In genomic region chr22:46069518-46070214, GRCh38 we compare ENCODE assay signal across 8 cellular contexts.
DNase-seq lines count a peak whose midpoint lies in the region; ATAC-seq and TF ChIP-seq lines count a peak whose summit lies in the region.

No MANE protein-coding gene starts in this region.

- H3K27ac ChIP-seq in heart right ventricle, result peak overlapping the region; percentile 98 to 100 (median 100)

- POLR2A ChIA-PET in HEK293T (lab: Yijun Ruan, JAX), result interaction anchor here (1.0 to 1.4 kb wide), 6 partner anchors 11 to 57 kb away, joined by 3 to 7 read pairs (median 4); no protein-coding TSS in a partner anchor
- POLR2A ChIA-PET in activated naive CD8-positive, alpha-beta T cell treated with anti-CD3 and anti-CD28 coated beads, Interleukin-2, amount 10 ng/mL, durations not matched to agents 7 days and 5 days (lab: Charles Lee), result interaction anchor here (0.7 to 2.8 kb wide), 6 partner anchors 14 to 227 kb away, joined by 3 to 58 read pairs (median 8); partner anchors contain the start of gene GTSE1

- no peaks in the 10 kb centered on the region for H3K9me3 ChIP-seq in NT2/D1 (ENCODE audit: insufficient read depth, low read length)
- no peaks in the 10 kb centered on the region for H3K9me3 ChIP-seq in heart right ventricle

- H3K27me3 ChIP-seq in NT2/D1 (ENCODE audit: insufficient read depth, insufficient read length) (peaks cover 74% of the 10 kb centered on the region), heart right ventricle (no peaks in the 10 kb centered on the region)

- H3K36me3 ChIP-seq in NT2/D1 (ENCODE audit: insufficient read depth, insufficient read length, low read length) (no peaks in the 10 kb centered on the region), heart right ventricle (peaks cover 0 to 12% (median 0%) of the 10 kb centered on the region in 9 donors)

- no peak for ATAC-seq in activated naive CD8-positive, alpha-beta T cell treated with anti-CD3 and anti-CD28 coated beads, Interleukin-2, amount 10 ng/mL, durations not matched to agents 7 days and 5 days (ENCODE audit: low read depth)
- peak; percentile 5 to 74 (median 62) for ATAC-seq in heart right ventricle
- no peak for ATAC-seq in GM21381 (IDR thresholded peaks at IDR 0.05; ENCODE audit: unreplicated experiment)

- H3K9ac ChIP-seq in NT2/D1 (ENCODE audit: insufficient read length, low read depth), result peak overlapping the region; percentile 67

- peaks cover 20% of the 10 kb centered on the region for H3K4me1 Mint-ChIP-seq in activated naive CD8-positive, alpha-beta T cell treated with anti-CD3 and anti-CD28 coated beads, Interleukin-2, amount 10 ng/mL, durations not matched to agents 7 days and 5 days

- TF ChIP-seq CTCF in heart right ventricle (IDR thresholded peaks at IDR 0.05), result no peak

- H3K36me3 Mint-ChIP-seq in activated naive CD8-positive, alpha-beta T cell treated with anti-CD3 and anti-CD28 coated beads, Interleukin-2, amount 10 ng/mL, durations not matched to agents 7 days and 5 days, result no peaks in the 10 kb centered on the region

- H3K4me1 ChIP-seq in NT2/D1 (ENCODE audit: insufficient read depth, insufficient read length), result no peaks in the 10 kb centered on the region
- H3K4me1 ChIP-seq in heart right ventricle, result peaks cover 4 to 78% (median 54%) of the 10 kb centered on the region in 9 donors

- H3K4me3 Mint-ChIP-seq in activated naive CD8-positive, alpha-beta T cell treated with anti-CD3 and anti-CD28 coated beads, Interleukin-2, amount 10 ng/mL, durations not matched to agents 7 days and 5 days, result peak overlapping the region; percentile 84

- 3 to 4% methylated on average over 24 of the region's 24 CpGs for WGBS in heart right ventricle, 2 donors

- H3K27me3 Mint-ChIP-seq in activated naive CD8-positive, alpha-beta T cell treated with anti-CD3 and anti-CD28 coated beads, Interleukin-2, amount 10 ng/mL, durations not matched to agents 7 days and 5 days, result no peaks in the 10 kb centered on the region

- peak in 8 of 14 donors; percentile 79 to 89 (median 84) for DNase-seq in C1 segment of cervical spinal cord (lab: John Stamatoyannopoulos, UW)
- peak; percentile 22 for DNase-seq in HEK293T (ENCODE audit: extremely low spot score)
- no peak for DNase-seq in NT2/D1 (ENCODE audit: low read depth, low spot score)
- DNase-seq in activated naive CD8-positive, alpha-beta T cell treated with anti-CD3 and anti-CD28 coated beads, Interleukin-2, amount 10 ng/mL, durations not matched to agents 7 days and 5 days, result no peak
- DNase-seq in heart right ventricle, result peak in 1 of 2 donors; percentile 90
- DNase-seq in posterior vena cava (ENCODE audit: low spot score), result peak; percentile 95
- no peak for DNase-seq in GM19240 (ENCODE audit: insufficient read length, low spot score)

- H3K27ac Mint-ChIP-seq in activated naive CD8-positive, alpha-beta T cell treated with anti-CD3 and anti-CD28 coated beads, Interleukin-2, amount 10 ng/mL, durations not matched to agents 7 days and 5 days, result peak overlapping the region; percentile 70

- H3K4me3 ChIP-seq in NT2/D1 (ENCODE audit: insufficient read length, low read depth) (peak overlapping the region; percentile 51), heart right ventricle (peak overlapping the region; percentile 80 to 92 (median 87))

- H3K9me3 Mint-ChIP-seq in activated naive CD8-positive, alpha-beta T cell treated with anti-CD3 and anti-CD28 coated beads, Interleukin-2, amount 10 ng/mL, durations not matched to agents 7 days and 5 days, result no peaks in the 10 kb centered on the region

- CTCF ChIA-PET in HEK293T (lab: Yijun Ruan, JAX), result no interaction called here

- intact Hi-C loops in heart right ventricle (cut with DNase I) (loop anchor here in 7 of 10 donors (2.0 to 10.0 kb wide), 7 partner anchors 15 to 62 kb away; no protein-coding TSS in a partner anchor), posterior vena cava (cut with DNase I) (loop anchor here in 1 of 2 donors (5.0 kb wide), 1 partner anchor 62 kb away; no protein-coding TSS in a partner anchor)

TF ChIP-seq in HEK293T, 16 proteins besides CTCF, POLR2A, EP300 and RAD21:
- TF ChIP-seq ZNF384 (IDR thresholded peaks at IDR 0.05) (no peak), HDGF (IDR thresholded peaks at IDR 0.05; ENCODE audit: borderline replicate concordance) (no peak), LEF1 (IDR thresholded peaks at IDR 0.05; ENCODE audit: borderline replicate concordance) (no peak), FOXA1 (IDR thresholded peaks at IDR 0.05) (no peak), TARDBP (IDR thresholded peaks at IDR 0.05) (no peak), SUZ12 (IDR thresholded peaks at IDR 0.05) (no peak), PKNOX1 (IDR thresholded peaks at IDR 0.05) (no peak), L3MBTL2 (conservative IDR thresholded peaks at IDR 0.05) (no peak), BHLHE40 (IDR thresholded peaks at IDR 0.05; ENCODE audit: borderline replicate concordance) (no peak), CTBP1 (IDR thresholded peaks at IDR 0.05; ENCODE audit: borderline replicate concordance) (no peak), NFRKB (IDR thresholded peaks at IDR 0.05) (no peak), ARNT (IDR thresholded peaks at IDR 0.05) (no peak), ELF4 (IDR thresholded peaks at IDR 0.05) (no peak), SP1 (IDR thresholded peaks at IDR 0.05) (no peak), FOXM1 (IDR thresholded peaks at IDR 0.05; ENCODE audit: borderline replicate concordance) (no peak), FOXK2 (IDR thresholded peaks at IDR 0.05) (no peak)

Comparison
In these comparisons a context has a peak if more than half of its experiments do, and no peak if none do; other contexts are left out.
1. DNase-seq: peak in C1 segment of cervical spinal cord (8 of 14), HEK293T (single experiment) and posterior vena cava (single experiment); none in NT2/D1 (single experiment), activated naive CD8-positive, alpha-beta T cell treated with anti-CD3 and anti-CD28 coated beads, Interleukin-2, amount 10 ng/mL, durations not matched to agents 7 days and 5 days (single experiment) and GM19240 (single experiment).
2. ATAC-seq: peak in heart right ventricle (8 of 8); none in activated naive CD8-positive, alpha-beta T cell treated with anti-CD3 and anti-CD28 coated beads, Interleukin-2, amount 10 ng/mL, durations not matched to agents 7 days and 5 days (single experiment) and GM21381 (single experiment).